In the genomic region with DNA sequence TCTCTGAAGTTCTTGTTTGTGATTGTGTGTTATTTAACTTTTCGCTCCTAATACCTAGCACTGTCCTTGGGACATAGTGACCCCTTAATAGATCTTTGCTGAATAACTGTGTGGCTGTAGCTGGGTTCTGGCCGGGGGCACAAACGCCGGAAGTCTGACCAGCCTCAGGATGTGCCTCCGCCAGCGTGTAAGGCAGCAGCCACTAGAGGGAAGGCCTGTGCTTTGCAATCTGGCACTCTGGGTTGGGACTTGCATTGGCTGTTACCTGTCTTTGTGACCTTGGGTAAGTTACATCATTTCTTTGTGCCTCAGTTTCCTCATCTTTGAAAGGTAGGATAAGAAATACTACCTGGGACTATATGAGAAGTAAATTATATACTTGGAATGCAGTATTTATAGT, we compare ENCODE assay signal across 8 cellular contexts.
DNase-seq lines count a peak whose midpoint lies in the region; ATAC-seq lines count a peak whose summit lies in the region.

No MANE protein-coding gene starts in this region.

- H3K9me3 Mint-ChIP-seq in activated naive CD4-positive, alpha-beta T cell treated with anti-CD3 and anti-CD28 coated beads, Interleukin-2, amount 10 ng/mL, durations not matched to agents 7 days and 5 days, result no peaks in the 10 kb centered on the region
- H3K9me3 Mint-ChIP-seq in effector memory CD8-positive, alpha-beta T cell, result no peaks in the 10 kb centered on the region

- ATAC-seq in GM18907 (IDR thresholded peaks at IDR 0.05; ENCODE audit: unreplicated experiment), result peak; percentile 85
- peak; percentile 83 for ATAC-seq in HG03135 (IDR thresholded peaks at IDR 0.05; ENCODE audit: unreplicated experiment)
- peak; percentile 48 for ATAC-seq in esophagus mucosa
- ATAC-seq in effector memory CD8-positive, alpha-beta T cell (replicated peaks), result no peak

- peak; percentile 77 for DNase-seq in posterior vena cava (ENCODE audit: low spot score)
- no peak for DNase-seq in NCI-H446 treated with DMSO at 0.1 percent for 48 hours (lab: John Stamatoyannopoulos, UW)
- DNase-seq in activated naive CD4-positive, alpha-beta T cell treated with anti-CD3 and anti-CD28 coated beads, Interleukin-2, amount 10 ng/mL, durations not matched to agents 7 days and 5 days, result no peak
- no peak for DNase-seq in effector memory CD8-positive, alpha-beta T cell
- DNase-seq in dedifferentiated amniotic fluid mesenchymal stem cell (ENCODE audit: extremely low spot score), result no peak

- no peaks in the 10 kb centered on the region for H3K36me3 Mint-ChIP-seq in activated naive CD4-positive, alpha-beta T cell treated with anti-CD3 and anti-CD28 coated beads, Interleukin-2, amount 10 ng/mL, durations not matched to agents 7 days and 5 days
- peaks cover 6% of the 10 kb centered on the region for H3K36me3 Mint-ChIP-seq in effector memory CD8-positive, alpha-beta T cell (ENCODE audit: insufficient read depth)

- H3K27me3 Mint-ChIP-seq in activated naive CD4-positive, alpha-beta T cell treated with anti-CD3 and anti-CD28 coated beads, Interleukin-2, amount 10 ng/mL, durations not matched to agents 7 days and 5 days, result no peaks in the 10 kb centered on the region
- no peaks in the 10 kb centered on the region for H3K27me3 Mint-ChIP-seq in effector memory CD8-positive, alpha-beta T cell

- CTCF ChIA-PET in activated naive CD4-positive, alpha-beta T cell treated with anti-CD3 and anti-CD28 coated beads, Interleukin-2, amount 10 ng/mL, durations not matched to agents 7 days and 5 days (lab: Charles Lee), result no interaction called here

- intact Hi-C loops in posterior vena cava (cut with DNase I), result no loop called here

- peaks cover 16% of the 10 kb centered on the region for H3K4me1 Mint-ChIP-seq in activated naive CD4-positive, alpha-beta T cell treated with anti-CD3 and anti-CD28 coated beads, Interleukin-2, amount 10 ng/mL, durations not matched to agents 7 days and 5 days
- peaks cover 21 to 31% of the 10 kb centered on the region in 2 donors for H3K4me1 Mint-ChIP-seq in effector memory CD8-positive, alpha-beta T cell (ENCODE audit: low read depth in 2 of 2)

- no peak overlapping the region for H3K4me3 Mint-ChIP-seq in activated naive CD4-positive, alpha-beta T cell treated with anti-CD3 and anti-CD28 coated beads, Interleukin-2, amount 10 ng/mL, durations not matched to agents 7 days and 5 days
- no peak overlapping the region for H3K4me3 Mint-ChIP-seq in effector memory CD8-positive, alpha-beta T cell

- H3K27ac Mint-ChIP-seq in activated naive CD4-positive, alpha-beta T cell treated with anti-CD3 and anti-CD28 coated beads, Interleukin-2, amount 10 ng/mL, durations not matched to agents 7 days and 5 days, result no peak overlapping the region
- no peak overlapping the region for H3K27ac Mint-ChIP-seq in effector memory CD8-positive, alpha-beta T cell
